26 cellular contexts compared by ENCODE assay signal in genomic region chr4:77269505-77269904, GRCh38.
"Had no signal": no experiment of that assay in that cellular context is flagged by ENCODE, and none has a peak within 500 bp of the region (broad histone marks: within the 10 kb centered on the region; RNA-seq: fewer than 3 reads in every experiment).

No MANE protein-coding gene starts in this region.

- DNase-seq: activated CD4-positive, alpha-beta T cell treated with anti-CD3 and anti-CD28 coated beads for 1 hour; activated gamma-delta T cell treated with Interleukin-2 at 50 U/mL for 16 hours; activated T-cell treated with anti-CD3 and anti-CD28 coated beads, Interleukin-2, amount 50 U/mL, for 1 hour; brain microvascular endothelial cell; central memory CD4-positive, alpha-beta T cell; dermis blood vessel endothelial cell; effector CD8-positive, alpha-beta T cell; esophagus squamous epithelium; heart left ventricle; lower lobe of right lung; naive thymus-derived CD4-positive, alpha-beta T cell; retina; sigmoid colon; spleen; stimulated activated CD4-positive, alpha-beta T cell treated with anti-CD3 and anti-CD28 coated beads, Interleukin-4, amount 100 ng/mL, for 24 hours; stimulated activated naive CD4-positive, alpha-beta T cell treated with Interleukin-2 at 50 U/mL for 16 hours; T-cell; WERI-Rb-1 had no signal

- H3K36me3 Mint-ChIP-seq: activated naive CD4-positive, alpha-beta T cell treated with anti-CD3 and anti-CD28 coated beads, Interleukin-2, amount 50 U/mL, for 72 hours; naive thymus-derived CD4-positive, alpha-beta T cell; T-cell had no signal

- H3K4me3 Mint-ChIP-seq: naive thymus-derived CD4-positive, alpha-beta T cell; neural crest cell; T-cell; T-helper 2 cell treated with Interferon-gamma antibody and Interleukin-4, amounts not matched to agents 5 μg/mL and 100 μg/mL, for 36 hours had no signal

- H3K27me3 ChIP-seq: ascending aorta, brain microvascular endothelial cell, esophagus squamous epithelium, gastroesophageal sphincter, heart left ventricle, sigmoid colon, spleen had no signal

- H3K4me3 ChIP-seq: ascending aorta, esophagus squamous epithelium, gastroesophageal sphincter, heart left ventricle, lower lobe of right lung, sigmoid colon, spleen, thoracic aorta had no signal

- H3K9me3 Mint-ChIP-seq: activated naive CD4-positive, alpha-beta T cell treated with anti-CD3 and anti-CD28 coated beads, Interleukin-2, amount 50 U/mL, for 72 hours; T-helper 2 cell treated with Interferon-gamma antibody and Interleukin-4, amounts not matched to agents 5 μg/mL and 100 μg/mL, for 36 hours had no signal

- H3K4me1 Mint-ChIP-seq: naive thymus-derived CD4-positive, alpha-beta T cell; neural crest cell; T-cell had no signal

- H3K27ac ChIP-seq: ascending aorta, brain microvascular endothelial cell, esophagus squamous epithelium, gastroesophageal sphincter, heart left ventricle, lower lobe of right lung, sigmoid colon, spleen, thoracic aorta, WERI-Rb-1 had no signal

- H3K36me3 ChIP-seq: ascending aorta, brain microvascular endothelial cell, esophagus squamous epithelium, gastroesophageal sphincter, heart left ventricle, lower lobe of right lung, sigmoid colon, spleen, thoracic aorta, WERI-Rb-1 had no signal

- H3K27ac Mint-ChIP-seq: activated naive CD4-positive, alpha-beta T cell treated with anti-CD3 and anti-CD28 coated beads, Interleukin-2, amount 50 U/mL, for 72 hours; naive thymus-derived CD4-positive, alpha-beta T cell; progenitor cell of endocrine pancreas; T-cell; T-helper 2 cell treated with Interferon-gamma antibody and Interleukin-4, amounts not matched to agents 5 μg/mL and 100 μg/mL, for 36 hours had no signal

- H3K4me1 ChIP-seq: ascending aorta, gastroesophageal sphincter, heart left ventricle, lower lobe of right lung, sigmoid colon, spleen had no signal

- ATAC-seq: activated naive CD4-positive, alpha-beta T cell treated with anti-CD3 and anti-CD28 coated beads, Interleukin-2, amount 50 U/mL, for 72 hours; gastroesophageal sphincter; heart left ventricle; left lobe of liver; lower lobe of right lung; naive thymus-derived CD4-positive, alpha-beta T cell; T-cell had no signal

- H3K9me3 ChIP-seq: ascending aorta, lower lobe of right lung, sigmoid colon, thoracic aorta had no signal
